ENCODE assay signal across 1 cellular context in genomic region chr2:236180831-236181453, GRCh38.
TF ChIP-seq lines count a peak whose summit lies in the region.

No MANE protein-coding gene starts in this region.

TF ChIP-seq in SK-N-SH treated with all-trans-retinoic acid at 6 μM for 48 hours, 23 proteins besides CTCF, POLR2A, EP300 and RAD21 (continued from another document):
- TF ChIP-seq TSHZ2 (CRISPR knock-in tag; IDR thresholded peaks at IDR 0.05): no peak
- no peak for TF ChIP-seq CREB5 (CRISPR knock-in tag; IDR thresholded peaks at IDR 0.05; ENCODE audit: low read depth)
- TF ChIP-seq ZFP30 (CRISPR knock-in tag; IDR thresholded peaks at IDR 0.05): no peak
